In the genomic region with DNA sequence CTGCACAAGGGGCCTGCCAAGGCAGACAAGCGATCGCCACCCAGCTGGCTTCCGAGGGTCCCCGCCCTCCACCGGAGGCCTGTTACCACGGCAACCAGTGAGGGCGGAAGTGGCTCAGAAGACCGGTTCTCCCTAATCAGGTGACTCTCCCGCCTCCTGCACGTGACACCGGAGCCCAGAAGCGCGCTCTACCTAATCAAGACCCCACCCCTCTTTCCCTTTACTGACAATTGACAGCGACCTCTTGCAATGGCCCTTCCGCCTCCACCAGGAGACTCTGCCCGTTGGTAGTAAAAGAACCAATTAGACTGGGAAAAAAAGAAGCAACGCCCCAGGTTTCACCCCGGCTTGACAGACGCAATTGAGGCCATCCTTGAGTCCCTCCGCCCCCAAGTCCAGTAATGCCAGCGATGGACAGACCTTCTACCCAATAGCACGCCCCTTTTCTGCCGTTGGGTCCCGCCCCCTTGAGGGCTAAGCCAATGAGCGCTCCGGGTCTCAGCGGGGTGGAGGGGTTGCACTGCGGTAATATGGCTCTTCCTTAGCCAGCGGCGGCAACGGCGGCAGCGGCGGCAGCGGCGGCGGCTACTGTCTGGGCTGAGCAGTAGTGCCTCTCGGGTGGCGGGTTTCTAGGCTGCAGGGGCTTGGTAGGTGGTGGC, we compare ENCODE assay signal across 1 cellular context.
A peak's percentile ranks its signal among the peaks of the same experiment; 100 is the strongest.
TF ChIP-seq lines count a peak whose summit lies in the region.

A gene (plus strand): TSS at position 525 of the 659 bp plus-strand sequence. CDS start 198 bp downstream, outside the sequence.

TF ChIP-seq in K562, 482 proteins besides CTCF, POLR2A, EP300 and RAD21 (continued from another document and continues in another):
- TF ChIP-seq, protein P1, sequence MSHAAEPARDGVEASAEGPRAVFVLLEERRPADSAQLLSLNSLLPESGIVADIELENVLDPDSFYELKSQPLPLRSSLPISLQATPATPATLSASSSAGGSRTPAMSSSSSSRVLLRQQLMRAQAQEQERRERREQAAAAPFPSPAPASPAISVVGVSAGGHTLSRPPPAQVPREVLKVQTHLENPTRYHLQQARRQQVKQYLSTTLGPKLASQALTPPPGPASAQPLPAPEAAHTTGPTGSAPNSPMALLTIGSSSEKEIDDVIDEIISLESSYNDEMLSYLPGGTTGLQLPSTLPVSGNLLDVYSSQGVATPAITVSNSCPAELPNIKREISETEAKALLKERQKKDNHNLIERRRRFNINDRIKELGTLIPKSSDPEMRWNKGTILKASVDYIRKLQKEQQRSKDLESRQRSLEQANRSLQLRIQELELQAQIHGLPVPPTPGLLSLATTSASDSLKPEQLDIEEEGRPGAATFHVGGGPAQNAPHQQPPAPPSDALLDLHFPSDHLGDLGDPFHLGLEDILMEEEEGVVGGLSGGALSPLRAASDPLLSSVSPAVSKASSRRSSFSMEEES (CRISPR knock-in tag; IDR thresholded peaks at IDR 0.05): peak; percentile 95
- TF ChIP-seq ZNF134 (CRISPR knock-in tag; conservative IDR thresholded peaks at IDR 0.05) (peak; percentile 93), DACH1 (IDR thresholded peaks at IDR 0.05; ENCODE audit: partially characterized antibody) (peak; percentile 68), TAF9B (IDR thresholded peaks at IDR 0.05; ENCODE audit: partially characterized antibody) (peak; percentile 68), NEUROD1 (IDR thresholded peaks at IDR 0.05; ENCODE audit: borderline replicate concordance, low read depth, low read length, partially characterized antibody) (peak; percentile 90), RB1 (IDR thresholded peaks at IDR 0.05; ENCODE audit: low read depth) (peak; percentile 50; the same call in 1 of the 2 replicates), EP400 (IDR thresholded peaks at IDR 0.05) (peak; percentile 71), BCL6 (CRISPR knock-in tag; IDR thresholded peaks at IDR 0.05) (no peak), NR2C1 (IDR thresholded peaks at IDR 0.05) (no peak), NR2C1 (tag; IDR thresholded peaks at IDR 0.05) (peak; percentile 60), CHCHD3 (CRISPR knock-in tag; IDR thresholded peaks at IDR 0.05) (no peak), NR4A1 (CRISPR knock-in tag; IDR thresholded peaks at IDR 0.05) (no peak), NR4A1 (tag; IDR thresholded peaks at IDR 0.05) (no peak), ZNF282 (CRISPR knock-in tag; IDR thresholded peaks at IDR 0.05) (no peak), CREB1 (IDR thresholded peaks at IDR 0.05) (no peak; the same call in none of the 2 replicates), CREB1 (CRISPR knock-in tag; IDR thresholded peaks at IDR 0.05) (peak; percentile 50; the same call in 1 of the 2 replicates), ZNF3 (CRISPR knock-in tag; IDR thresholded peaks at IDR 0.05) (no peak), POLR2B (IDR thresholded peaks at IDR 0.05; ENCODE audit: low read depth, partially characterized antibody) (peak; percentile 63), ZBTB17 (CRISPR knock-in tag; IDR thresholded peaks at IDR 0.05) (no peak), PHB2 (IDR thresholded peaks at IDR 0.05; ENCODE audit: low read depth) (no peak), CC2D1A (IDR thresholded peaks at IDR 0.05) (peak; percentile 75), ZBTB7A (IDR thresholded peaks at IDR 0.05; ENCODE audit: borderline replicate concordance, control insufficient read depth, low read depth, low read length) (peak; percentile 69), STAG1 (CRISPR knock-in tag; IDR thresholded peaks at IDR 0.05; ENCODE audit: borderline replicate concordance) (no peak), LCOR (CRISPR knock-in tag; IDR thresholded peaks at IDR 0.05) (no peak), FOXM1 (IDR thresholded peaks at IDR 0.05; ENCODE audit: low read depth) (no peak), FOXM1 (CRISPR knock-in tag; IDR thresholded peaks at IDR 0.05; ENCODE audit: low read depth) (no peak), PHF8 (IDR thresholded peaks at IDR 0.05; ENCODE audit: borderline replicate concordance, low read length) (peak; percentile 73; the same call in 1 of the 2 replicates), KLF1 (tag; IDR thresholded peaks at IDR 0.05) (peak; percentile 86), NFYB (IDR thresholded peaks at IDR 0.05; ENCODE audit: extremely low read depth, insufficient read length) (peak; percentile 93), SUPT5H (IDR thresholded peaks at IDR 0.05) (peak; percentile 82), ZNF764 (CRISPR knock-in tag; IDR thresholded peaks at IDR 0.05; ENCODE audit: low read depth) (no peak), XRCC5 (IDR thresholded peaks at IDR 0.05; ENCODE audit: low read depth, low read length) (no peak), NCOA4 (IDR thresholded peaks at IDR 0.05; ENCODE audit: partially characterized antibody) (no peak), SP2 (IDR thresholded peaks at IDR 0.05; ENCODE audit: extremely low read depth, low read depth, low read length, poor library complexity, severe bottlenecking) (peak; percentile 94), HIVEP1 (CRISPR knock-in tag; IDR thresholded peaks at IDR 0.05) (no peak), HMGN3 (IDR thresholded peaks at IDR 0.05; ENCODE audit: borderline replicate concordance, extremely low read depth, insufficient read length, low read depth, low read length) (peak; percentile 12), ATF7 (IDR thresholded peaks at IDR 0.05) (peak; percentile 85)
- TF ChIP-seq, protein P2, sequence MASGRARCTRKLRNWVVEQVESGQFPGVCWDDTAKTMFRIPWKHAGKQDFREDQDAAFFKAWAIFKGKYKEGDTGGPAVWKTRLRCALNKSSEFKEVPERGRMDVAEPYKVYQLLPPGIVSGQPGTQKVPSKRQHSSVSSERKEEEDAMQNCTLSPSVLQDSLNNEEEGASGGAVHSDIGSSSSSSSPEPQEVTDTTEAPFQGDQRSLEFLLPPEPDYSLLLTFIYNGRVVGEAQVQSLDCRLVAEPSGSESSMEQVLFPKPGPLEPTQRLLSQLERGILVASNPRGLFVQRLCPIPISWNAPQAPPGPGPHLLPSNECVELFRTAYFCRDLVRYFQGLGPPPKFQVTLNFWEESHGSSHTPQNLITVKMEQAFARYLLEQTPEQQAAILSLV (tag; IDR thresholded peaks at IDR 0.05): no peak
- TF ChIP-seq, protein P3, sequence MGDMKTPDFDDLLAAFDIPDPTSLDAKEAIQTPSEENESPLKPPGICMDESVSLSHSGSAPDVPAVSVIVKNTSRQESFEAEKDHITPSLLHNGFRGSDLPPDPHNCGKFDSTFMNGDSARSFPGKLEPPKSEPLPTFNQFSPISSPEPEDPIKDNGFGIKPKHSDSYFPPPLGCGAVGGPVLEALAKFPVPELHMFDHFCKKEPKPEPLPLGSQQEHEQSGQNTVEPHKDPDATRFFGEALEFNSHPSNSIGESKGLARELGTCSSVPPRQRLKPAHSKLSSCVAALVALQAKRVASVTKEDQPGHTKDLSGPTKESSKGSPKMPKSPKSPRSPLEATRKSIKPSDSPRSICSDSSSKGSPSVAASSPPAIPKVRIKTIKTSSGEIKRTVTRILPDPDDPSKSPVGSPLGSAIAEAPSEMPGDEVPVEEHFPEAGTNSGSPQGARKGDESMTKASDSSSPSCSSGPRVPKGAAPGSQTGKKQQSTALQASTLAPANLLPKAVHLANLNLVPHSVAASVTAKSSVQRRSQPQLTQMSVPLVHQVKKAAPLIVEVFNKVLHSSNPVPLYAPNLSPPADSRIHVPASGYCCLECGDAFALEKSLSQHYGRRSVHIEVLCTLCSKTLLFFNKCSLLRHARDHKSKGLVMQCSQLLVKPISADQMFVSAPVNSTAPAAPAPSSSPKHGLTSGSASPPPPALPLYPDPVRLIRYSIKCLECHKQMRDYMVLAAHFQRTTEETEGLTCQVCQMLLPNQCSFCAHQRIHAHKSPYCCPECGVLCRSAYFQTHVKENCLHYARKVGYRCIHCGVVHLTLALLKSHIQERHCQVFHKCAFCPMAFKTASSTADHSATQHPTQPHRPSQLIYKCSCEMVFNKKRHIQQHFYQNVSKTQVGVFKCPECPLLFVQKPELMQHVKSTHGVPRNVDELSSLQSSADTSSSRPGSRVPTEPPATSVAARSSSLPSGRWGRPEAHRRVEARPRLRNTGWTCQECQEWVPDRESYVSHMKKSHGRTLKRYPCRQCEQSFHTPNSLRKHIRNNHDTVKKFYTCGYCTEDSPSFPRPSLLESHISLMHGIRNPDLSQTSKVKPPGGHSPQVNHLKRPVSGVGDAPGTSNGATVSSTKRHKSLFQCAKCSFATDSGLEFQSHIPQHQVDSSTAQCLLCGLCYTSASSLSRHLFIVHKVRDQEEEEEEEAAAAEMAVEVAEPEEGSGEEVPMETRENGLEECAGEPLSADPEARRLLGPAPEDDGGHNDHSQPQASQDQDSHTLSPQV (IDR thresholded peaks at IDR 0.05): no peak
- TF ChIP-seq, protein P4, sequence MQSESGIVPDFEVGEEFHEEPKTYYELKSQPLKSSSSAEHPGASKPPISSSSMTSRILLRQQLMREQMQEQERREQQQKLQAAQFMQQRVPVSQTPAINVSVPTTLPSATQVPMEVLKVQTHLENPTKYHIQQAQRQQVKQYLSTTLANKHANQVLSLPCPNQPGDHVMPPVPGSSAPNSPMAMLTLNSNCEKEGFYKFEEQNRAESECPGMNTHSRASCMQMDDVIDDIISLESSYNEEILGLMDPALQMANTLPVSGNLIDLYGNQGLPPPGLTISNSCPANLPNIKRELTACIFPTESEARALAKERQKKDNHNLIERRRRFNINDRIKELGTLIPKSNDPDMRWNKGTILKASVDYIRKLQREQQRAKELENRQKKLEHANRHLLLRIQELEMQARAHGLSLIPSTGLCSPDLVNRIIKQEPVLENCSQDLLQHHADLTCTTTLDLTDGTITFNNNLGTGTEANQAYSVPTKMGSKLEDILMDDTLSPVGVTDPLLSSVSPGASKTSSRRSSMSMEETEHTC (IDR thresholded peaks at IDR 0.05): peak; percentile 94
- TF ChIP-seq, protein P5, sequence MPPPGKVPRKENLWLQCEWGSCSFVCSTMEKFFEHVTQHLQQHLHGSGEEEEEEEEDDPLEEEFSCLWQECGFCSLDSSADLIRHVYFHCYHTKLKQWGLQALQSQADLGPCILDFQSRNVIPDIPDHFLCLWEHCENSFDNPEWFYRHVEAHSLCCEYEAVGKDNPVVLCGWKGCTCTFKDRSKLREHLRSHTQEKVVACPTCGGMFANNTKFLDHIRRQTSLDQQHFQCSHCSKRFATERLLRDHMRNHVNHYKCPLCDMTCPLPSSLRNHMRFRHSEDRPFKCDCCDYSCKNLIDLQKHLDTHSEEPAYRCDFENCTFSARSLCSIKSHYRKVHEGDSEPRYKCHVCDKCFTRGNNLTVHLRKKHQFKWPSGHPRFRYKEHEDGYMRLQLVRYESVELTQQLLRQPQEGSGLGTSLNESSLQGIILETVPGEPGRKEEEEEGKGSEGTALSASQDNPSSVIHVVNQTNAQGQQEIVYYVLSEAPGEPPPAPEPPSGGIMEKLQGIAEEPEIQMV (tag; conservative IDR thresholded peaks at IDR 0.05; ENCODE audit: low read depth): peak; percentile 80
- TF ChIP-seq, protein P6, sequence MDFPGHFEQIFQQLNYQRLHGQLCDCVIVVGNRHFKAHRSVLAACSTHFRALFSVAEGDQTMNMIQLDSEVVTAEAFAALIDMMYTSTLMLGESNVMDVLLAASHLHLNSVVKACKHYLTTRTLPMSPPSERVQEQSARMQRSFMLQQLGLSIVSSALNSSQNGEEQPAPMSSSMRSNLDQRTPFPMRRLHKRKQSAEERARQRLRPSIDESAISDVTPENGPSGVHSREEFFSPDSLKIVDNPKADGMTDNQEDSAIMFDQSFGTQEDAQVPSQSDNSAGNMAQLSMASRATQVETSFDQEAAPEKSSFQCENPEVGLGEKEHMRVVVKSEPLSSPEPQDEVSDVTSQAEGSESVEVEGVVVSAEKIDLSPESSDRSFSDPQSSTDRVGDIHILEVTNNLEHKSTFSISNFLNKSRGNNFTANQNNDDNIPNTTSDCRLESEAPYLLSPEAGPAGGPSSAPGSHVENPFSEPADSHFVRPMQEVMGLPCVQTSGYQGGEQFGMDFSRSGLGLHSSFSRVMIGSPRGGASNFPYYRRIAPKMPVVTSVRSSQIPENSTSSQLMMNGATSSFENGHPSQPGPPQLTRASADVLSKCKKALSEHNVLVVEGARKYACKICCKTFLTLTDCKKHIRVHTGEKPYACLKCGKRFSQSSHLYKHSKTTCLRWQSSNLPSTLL (IDR thresholded peaks at IDR 0.05): peak; percentile 12; the same call in 1 of the 2 replicates
- TF ChIP-seq, protein P7, sequence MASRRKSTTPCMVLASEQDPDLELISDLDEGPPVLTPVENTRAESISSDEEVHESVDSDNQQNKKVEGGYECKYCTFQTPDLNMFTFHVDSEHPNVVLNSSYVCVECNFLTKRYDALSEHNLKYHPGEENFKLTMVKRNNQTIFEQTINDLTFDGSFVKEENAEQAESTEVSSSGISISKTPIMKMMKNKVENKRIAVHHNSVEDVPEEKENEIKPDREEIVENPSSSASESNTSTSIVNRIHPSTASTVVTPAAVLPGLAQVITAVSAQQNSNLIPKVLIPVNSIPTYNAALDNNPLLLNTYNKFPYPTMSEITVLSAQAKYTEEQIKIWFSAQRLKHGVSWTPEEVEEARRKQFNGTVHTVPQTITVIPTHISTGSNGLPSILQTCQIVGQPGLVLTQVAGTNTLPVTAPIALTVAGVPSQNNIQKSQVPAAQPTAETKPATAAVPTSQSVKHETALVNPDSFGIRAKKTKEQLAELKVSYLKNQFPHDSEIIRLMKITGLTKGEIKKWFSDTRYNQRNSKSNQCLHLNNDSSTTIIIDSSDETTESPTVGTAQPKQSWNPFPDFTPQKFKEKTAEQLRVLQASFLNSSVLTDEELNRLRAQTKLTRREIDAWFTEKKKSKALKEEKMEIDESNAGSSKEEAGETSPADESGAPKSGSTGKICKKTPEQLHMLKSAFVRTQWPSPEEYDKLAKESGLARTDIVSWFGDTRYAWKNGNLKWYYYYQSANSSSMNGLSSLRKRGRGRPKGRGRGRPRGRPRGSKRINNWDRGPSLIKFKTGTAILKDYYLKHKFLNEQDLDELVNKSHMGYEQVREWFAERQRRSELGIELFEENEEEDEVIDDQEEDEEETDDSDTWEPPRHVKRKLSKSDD (conservative IDR thresholded peaks at IDR 0.05; ENCODE audit: low read length): no peak
- TF ChIP-seq, protein P8, sequence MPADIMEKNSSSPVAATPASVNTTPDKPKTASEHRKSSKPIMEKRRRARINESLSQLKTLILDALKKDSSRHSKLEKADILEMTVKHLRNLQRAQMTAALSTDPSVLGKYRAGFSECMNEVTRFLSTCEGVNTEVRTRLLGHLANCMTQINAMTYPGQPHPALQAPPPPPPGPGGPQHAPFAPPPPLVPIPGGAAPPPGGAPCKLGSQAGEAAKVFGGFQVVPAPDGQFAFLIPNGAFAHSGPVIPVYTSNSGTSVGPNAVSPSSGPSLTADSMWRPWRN (IDR thresholded peaks at IDR 0.05; ENCODE audit: low read depth): peak; percentile 61; the same call in 1 of the 2 replicates
- TF ChIP-seq, protein P9, sequence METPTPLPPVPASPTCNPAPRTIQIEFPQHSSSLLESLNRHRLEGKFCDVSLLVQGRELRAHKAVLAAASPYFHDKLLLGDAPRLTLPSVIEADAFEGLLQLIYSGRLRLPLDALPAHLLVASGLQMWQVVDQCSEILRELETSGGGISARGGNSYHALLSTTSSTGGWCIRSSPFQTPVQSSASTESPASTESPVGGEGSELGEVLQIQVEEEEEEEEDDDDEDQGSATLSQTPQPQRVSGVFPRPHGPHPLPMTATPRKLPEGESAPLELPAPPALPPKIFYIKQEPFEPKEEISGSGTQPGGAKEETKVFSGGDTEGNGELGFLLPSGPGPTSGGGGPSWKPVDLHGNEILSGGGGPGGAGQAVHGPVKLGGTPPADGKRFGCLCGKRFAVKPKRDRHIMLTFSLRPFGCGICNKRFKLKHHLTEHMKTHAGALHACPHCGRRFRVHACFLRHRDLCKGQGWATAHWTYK (CRISPR knock-in tag; IDR thresholded peaks at IDR 0.05): no peak
- TF ChIP-seq, protein P10, sequence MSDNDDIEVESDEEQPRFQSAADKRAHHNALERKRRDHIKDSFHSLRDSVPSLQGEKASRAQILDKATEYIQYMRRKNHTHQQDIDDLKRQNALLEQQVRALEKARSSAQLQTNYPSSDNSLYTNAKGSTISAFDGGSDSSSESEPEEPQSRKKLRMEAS (CRISPR knock-in tag; IDR thresholded peaks at IDR 0.05): peak; percentile 85
